Comparison of ENCODE assay signal across 11 cellular contexts in genomic region chr9:134811673-134812668, GRCh38.
A peak's percentile ranks its signal among the peaks of the same experiment; 100 is the strongest.
DNase-seq lines count a peak whose midpoint lies in the region; ATAC-seq and TF ChIP-seq lines count a peak whose summit lies in the region.
"Had no signal": no experiment of that assay in that cellular context is flagged by ENCODE, and none has a peak within 500 bp of the region (broad histone marks: within the 10 kb centered on the region; RNA-seq: fewer than 3 reads in every experiment).

No MANE protein-coding gene starts in this region.

- H3K9me3 ChIP-seq in trophoblast cell (ENCODE audit: insufficient read depth, low read depth, low read length) (peaks cover 2% of the 10 kb centered on the region), esophagus squamous epithelium (no peaks in the 10 kb centered on the region)
- H3K9me3 ChIP-seq: stomach had no signal

- H2AFZ ChIP-seq in trophoblast cell (ENCODE audit: insufficient read depth, low read length, poor library complexity) = no peak overlapping the region

- no peaks in the 10 kb centered on the region for H3K36me3 Mint-ChIP-seq in activated CD8-positive, alpha-beta T cell treated with anti-CD3 and anti-CD28 coated beads for 36 hours (ENCODE audit: low read depth)

- H3K4me1 Mint-ChIP-seq in activated CD8-positive, alpha-beta T cell treated with anti-CD3 and anti-CD28 coated beads for 36 hours (ENCODE audit: low read depth) = no peaks in the 10 kb centered on the region
- H3K4me1 Mint-ChIP-seq: T-helper 17 cell had no signal

- no peaks in the 10 kb centered on the region for H3K27me3 ChIP-seq in trophoblast cell (ENCODE audit: insufficient read depth, low read length)
- no peaks in the 10 kb centered on the region for H3K27me3 ChIP-seq in esophagus squamous epithelium
- H3K27me3 ChIP-seq: stomach had no signal

- no peak overlapping the region for H3K4me3 ChIP-seq in fibroblast of the aortic adventitia (ENCODE audit: low read depth, low read length)
- no peak overlapping the region for H3K4me3 ChIP-seq in trophoblast cell (ENCODE audit: low read depth, low read length)
- no peak overlapping the region for H3K4me3 ChIP-seq in esophagus squamous epithelium
- H3K4me3 ChIP-seq: stomach had no signal

- ATAC-seq in activated CD8-positive, alpha-beta T cell treated with anti-CD3 and anti-CD28 coated beads for 36 hours = no peak
- ATAC-seq: T-helper 17 cell had no signal

- peak; percentile 86 for DNase-seq in EL
- peak; percentile 9 for DNase-seq in SK-MEL-5 (ENCODE audit: low read depth, low spot score)
- DNase-seq in fibroblast of the aortic adventitia (ENCODE audit: low read depth) = peak; percentile 81
- peak; percentile 68 to 73 for DNase-seq in trophoblast cell
- DNase-seq in NCI-H526 (lab: John Stamatoyannopoulos, UW) = no peak
- no peak for DNase-seq in NCI-H774 (lab: John Stamatoyannopoulos, UW)
- DNase-seq in activated CD8-positive, alpha-beta T cell treated with anti-CD3 and anti-CD28 coated beads for 36 hours = no peak
- DNase-seq in esophagus squamous epithelium (lab: John Stamatoyannopoulos, UW) = no peak
- DNase-seq: Calu3, stomach, T-helper 17 cell had no signal

- POLR2A ChIA-PET in activated CD8-positive, alpha-beta T cell treated with anti-CD3 and anti-CD28 coated beads for 36 hours (lab: Charles Lee) = no interaction called here

- H3K4ac ChIP-seq in trophoblast cell (ENCODE audit: low read depth, low read length) = no peak overlapping the region

- no peak overlapping the region for H4K91ac ChIP-seq in trophoblast cell (ENCODE audit: low read depth, low read length)

- no peak overlapping the region for H2BK120ac ChIP-seq in trophoblast cell (ENCODE audit: insufficient read depth, low read length, poor library complexity)

- H4K12ac ChIP-seq in trophoblast cell (ENCODE audit: low read depth, low read length) = no peak overlapping the region

- in situ Hi-C loops in SK-MEL-5 (cut with HindIII; ENCODE audit: low pct_unique_long_range_greater_than_20kb, low sequenced_read_pairs) = no loop called here

- H3K4me3 Mint-ChIP-seq in activated CD8-positive, alpha-beta T cell treated with anti-CD3 and anti-CD28 coated beads for 36 hours = no peak overlapping the region
- H3K4me3 Mint-ChIP-seq: T-helper 17 cell had no signal

- H3K9ac ChIP-seq in trophoblast cell (ENCODE audit: low read length) = no peak overlapping the region

- H3K14ac ChIP-seq in trophoblast cell (ENCODE audit: low read length) = no peak overlapping the region

- H3K27ac Mint-ChIP-seq in activated CD8-positive, alpha-beta T cell treated with anti-CD3 and anti-CD28 coated beads for 36 hours = no peak overlapping the region
- H3K27ac Mint-ChIP-seq: T-helper 17 cell had no signal

- H3K4me1 ChIP-seq in trophoblast cell (ENCODE audit: control insufficient read depth in 1 of 2, insufficient read depth in 2 of 2, low read length in 2 of 2) (no peaks in the 10 kb centered on the region), esophagus squamous epithelium (peaks cover 0 to 17% (median 9%) of the 10 kb centered on the region in 3 donors)

- peaks cover 80 to 96% of the 10 kb centered on the region in 2 experiments for H3K36me3 ChIP-seq in trophoblast cell (ENCODE audit: control insufficient read depth in 1 of 2, insufficient read depth in 2 of 2, low read length in 2 of 2)
- peaks cover 0 to 45% (median 4%) of the 10 kb centered on the region in 3 donors for H3K36me3 ChIP-seq in esophagus squamous epithelium

- no peaks in the 10 kb centered on the region for H3K27me3 Mint-ChIP-seq in activated CD8-positive, alpha-beta T cell treated with anti-CD3 and anti-CD28 coated beads for 36 hours

- intact Hi-C loops in activated CD8-positive, alpha-beta T cell treated with anti-CD3 and anti-CD28 coated beads for 36 hours (cut with micrococcal nuclease) = no loop called here
- intact Hi-C loops in esophagus squamous epithelium (cut with DNase I) = no loop called here

- TF ChIP-seq POLR2A in esophagus squamous epithelium (IDR thresholded peaks at IDR 0.05) = no peak

- H2BK5ac ChIP-seq in trophoblast cell (ENCODE audit: low read depth, low read length, poor library complexity) = no peak overlapping the region

- H3K79me1 ChIP-seq in trophoblast cell (ENCODE audit: low read length) = no peaks in the 10 kb centered on the region

- H3K27ac ChIP-seq in trophoblast cell (ENCODE audit: low read depth, low read length) (no peak overlapping the region), esophagus squamous epithelium (no peak overlapping the region)

- no peak overlapping the region for H4K8ac ChIP-seq in trophoblast cell (ENCODE audit: low read depth, low read length)

- no peaks in the 10 kb centered on the region for H3K9me3 Mint-ChIP-seq in activated CD8-positive, alpha-beta T cell treated with anti-CD3 and anti-CD28 coated beads for 36 hours

- H2AK5ac ChIP-seq in trophoblast cell (ENCODE audit: low read length) = no peak overlapping the region

- TF ChIP-seq CTCF in fibroblast of the aortic adventitia (IDR thresholded peaks at IDR 0.05; ENCODE audit: insufficient read depth, low read length) (peak; percentile 8), esophagus squamous epithelium (IDR thresholded peaks at IDR 0.05) (no peak)
- TF ChIP-seq CTCF in activated CD8-positive, alpha-beta T cell treated with anti-CD3 and anti-CD28 coated beads for 36 hours (IDR thresholded peaks at IDR 0.05) = no peak

- H3K18ac ChIP-seq in trophoblast cell (ENCODE audit: low read length) = no peak overlapping the region

- H3K79me2 ChIP-seq in trophoblast cell (ENCODE audit: control insufficient read depth, insufficient read depth, low read length, poor library complexity) = no peaks in the 10 kb centered on the region

- no peak overlapping the region for H2BK12ac ChIP-seq in trophoblast cell (ENCODE audit: low read length)

- CTCF ChIA-PET in activated CD8-positive, alpha-beta T cell treated with anti-CD3 and anti-CD28 coated beads for 36 hours (lab: Charles Lee) = no interaction called here

- whole genome bisulfite sequencing in trophoblast cell (ENCODE audit: extremely low coverage, insufficient coverage, insufficient read length) = no CpG with 5 or more reads among the region's 25 CpGs
- 76 to 82% methylated on average over 11 to 17 of the region's 25 CpGs for WGBS in esophagus squamous epithelium, 2 donors

- H3K4me2 ChIP-seq in trophoblast cell (ENCODE audit: low read length) = no peak overlapping the region

- H3K23ac ChIP-seq in trophoblast cell (ENCODE audit: low read length) = no peak overlapping the region

Comparison
In these comparisons a context has a peak if more than half of its experiments do, and no peak if none do; other contexts are left out.
1. DNase-seq: peak in EL (single experiment), SK-MEL-5 (single experiment), fibroblast of the aortic adventitia (single experiment) and trophoblast cell (2 of 2); none in NCI-H526 (0 of 2), NCI-H774 (single experiment), activated CD8-positive, alpha-beta T cell treated with anti-CD3 and anti-CD28 coated beads for 36 hours (single experiment) and esophagus squamous epithelium (single experiment).